16 cellular contexts compared by ENCODE assay signal in genomic region chr1:177966199-177966598, GRCh38. TPM values are rescaled to one million over a fixed set of nuclear protein-coding genes. Genes with fewer than 3 reads are reported as not detected.
DNase-seq lines count a peak whose midpoint lies in the region; ATAC-seq lines count a peak whose summit lies in the region.
"Had no signal": no experiment of that assay in that cellular context is flagged by ENCODE, and none has a peak within 500 bp of the region (broad histone marks: within the 10 kb centered on the region; RNA-seq: fewer than 3 reads in every experiment).

No MANE protein-coding gene starts in this region.

- peaks cover 10% of the 10 kb centered on the region for H3K36me3 ChIP-seq in adipocyte (ENCODE audit: control insufficient read depth, insufficient read depth, low read length, severe bottlenecking)

- ATAC-seq in GM21717 (IDR thresholded peaks at IDR 0.05; ENCODE audit: unreplicated experiment) = no peak
- no peak for ATAC-seq in GM21619 (IDR thresholded peaks at IDR 0.05; ENCODE audit: unreplicated experiment)
- ATAC-seq: A549 had no signal

- H3K9ac ChIP-seq in adipocyte (ENCODE audit: low read length) = no peak overlapping the region

- DNase-seq in EH (ENCODE audit: low read depth) (peak; percentile 62), HT1080 (ENCODE audit: low read depth) (peak; percentile 26), adipocyte (ENCODE audit: low read depth) (peak; percentile 7), iris pigment epithelial cell (ENCODE audit: low read depth) (peak; percentile 22), hypothalamus (lab: John Stamatoyannopoulos, UW) (no peak)
- DNase-seq: GDM1, H7, KG1, MM.1S, NCI-H2029, NCI-H526 treated with DMSO at 0.1 percent for 48 hours, SHP77 had no signal

- no peaks in the 10 kb centered on the region for H3K27me3 ChIP-seq in adipocyte (replicated peaks; ENCODE audit: control insufficient read depth, insufficient read depth, low read length)

- no peaks in the 10 kb centered on the region for H3K9me3 ChIP-seq in adipocyte (ENCODE audit: control insufficient read depth, low read length)
- H3K9me3 ChIP-seq: A549 had no signal

- H3K4me3 ChIP-seq in adipocyte (ENCODE audit: low read length) = no peak overlapping the region
- H3K4me3 ChIP-seq: A549 had no signal

- peaks cover 18% of the 10 kb centered on the region for H3K4me1 ChIP-seq in adipocyte (ENCODE audit: control insufficient read depth, insufficient read depth, low read length)

RNA-seq across cellular contexts. Expression of gene SEC16B, which starts 3.7 kb away (rescaled TPM):
- 0.59 and 1.5 TPM in 2 replicates for total RNA-seq in HT1080 (2014; rRNA removed; shearing (Covaris generic))
- 0.90 and 0.97 TPM in 2 replicates for polyA plus RNA-seq in HT1080 (2015; cell fraction: cytosol; rRNA removed)
- polyA plus RNA-seq in HT1080 (2015; cell fraction: nucleus; rRNA removed) = 1.6 TPM in 2 replicates
- total RNA-seq: T-helper 1 cell treated with Interleukin-12 subunit alpha and Interleukin-12 subunit beta and Interleukin-4 antibody, amounts not matched to agents 30 ng/mL and 1 ng/mL, for 36 hours had no signal

Comparison
In these comparisons a context has a peak if more than half of its experiments do, and no peak if none do; other contexts are left out.
1. DNase-seq: peak in EH (single experiment), HT1080 (single experiment), adipocyte (single experiment) and iris pigment epithelial cell (single experiment); none in hypothalamus (0 of 51).